ENCODE assay signal across 8 cellular contexts in the genomic region with DNA sequence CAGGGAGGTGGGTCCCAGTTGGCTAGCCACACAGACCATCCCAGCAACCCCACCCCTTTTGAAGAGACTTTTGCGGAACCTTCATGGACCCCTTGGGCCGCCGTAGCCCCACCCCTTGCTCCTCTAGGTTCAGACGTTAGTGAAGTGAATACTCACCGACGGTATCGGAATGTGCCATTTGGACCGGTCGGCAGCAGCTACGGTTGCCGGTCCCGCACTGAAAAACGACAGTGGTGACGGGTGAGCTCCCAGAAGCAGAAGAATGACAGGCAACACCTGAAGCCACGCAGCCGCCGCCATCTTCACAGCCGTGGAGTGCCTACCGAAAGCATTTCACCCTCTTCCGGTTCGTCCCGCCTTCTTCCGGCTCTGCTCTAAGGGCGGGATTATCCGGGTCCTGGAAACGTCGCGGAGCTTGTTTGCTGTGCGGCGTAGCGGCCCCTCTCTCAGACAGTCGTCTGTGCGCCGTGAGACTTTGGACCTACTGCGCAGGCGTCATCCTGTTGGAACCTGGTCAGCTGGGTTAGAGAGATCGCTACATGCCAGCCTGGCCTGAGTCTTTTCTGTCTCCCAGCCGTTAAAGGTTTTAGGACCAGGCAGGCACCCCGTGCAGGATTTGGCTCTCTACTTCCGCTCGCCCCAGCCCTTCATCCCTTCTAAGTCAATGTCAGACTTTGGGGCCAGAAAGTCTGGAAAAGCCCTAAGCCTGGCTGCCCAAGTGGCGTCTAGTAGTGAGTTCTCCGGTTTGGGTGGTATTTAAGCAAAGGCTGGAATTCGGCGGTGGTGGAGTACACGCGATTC. TPM values are rescaled to one million over a fixed set of nuclear protein-coding genes. Genes with fewer than 3 reads are reported as not detected.
DNase-seq lines count a peak whose midpoint lies in the region; ATAC-seq and TF ChIP-seq lines count a peak whose summit lies in the region.

Gene GANC, plus strand, starts transcription at position 103 of the 801 bp plus-strand sequence. CDS start 1,281 bp downstream, outside the sequence.
A gene with protein sequence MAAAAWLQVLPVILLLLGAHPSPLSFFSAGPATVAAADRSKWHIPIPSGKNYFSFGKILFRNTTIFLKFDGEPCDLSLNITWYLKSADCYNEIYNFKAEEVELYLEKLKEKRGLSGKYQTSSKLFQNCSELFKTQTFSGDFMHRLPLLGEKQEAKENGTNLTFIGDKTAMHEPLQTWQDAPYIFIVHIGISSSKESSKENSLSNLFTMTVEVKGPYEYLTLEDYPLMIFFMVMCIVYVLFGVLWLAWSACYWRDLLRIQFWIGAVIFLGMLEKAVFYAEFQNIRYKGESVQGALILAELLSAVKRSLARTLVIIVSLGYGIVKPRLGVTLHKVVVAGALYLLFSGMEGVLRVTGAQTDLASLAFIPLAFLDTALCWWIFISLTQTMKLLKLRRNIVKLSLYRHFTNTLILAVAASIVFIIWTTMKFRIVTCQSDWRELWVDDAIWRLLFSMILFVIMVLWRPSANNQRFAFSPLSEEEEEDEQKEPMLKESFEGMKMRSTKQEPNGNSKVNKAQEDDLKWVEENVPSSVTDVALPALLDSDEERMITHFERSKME (minus strand): TSS at position 335 of the 801 bp plus-strand sequence. CDS start 35 bp downstream, at position 300.

- TF ChIP-seq POLR2A in Peyer's patch (IDR thresholded peaks at IDR 0.05): peak; percentile 88 to 96

- ATAC-seq in GM21737 (IDR thresholded peaks at IDR 0.05; ENCODE audit: unreplicated experiment) (peak; percentile 84), esophagus mucosa (peak; percentile 96)

- H3K27ac ChIP-seq in KMS-11 (peak within 1 kb of the TSS; percentile 73), Peyer's patch (peak within 1 kb of the TSS; percentile 95 to 99 (median 96)), muscle layer of colon (ENCODE audit: low read depth, low read length) (peak within 1 kb of the TSS; percentile 99)

- peak within 1 kb of the TSS; percentile 60 for H2AFZ ChIP-seq in KMS-11 (ENCODE audit: low read depth)

- TF ChIP-seq CTCF in KMS-11 (conservative IDR thresholded peaks at IDR 0.05; ENCODE audit: low read depth, low read length) (no peak), Peyer's patch (IDR thresholded peaks at IDR 0.05) (no peak)

- DNase-seq in DMS53 treated with DMSO at 0.1 percent for 48 hours (lab: John Stamatoyannopoulos, UW; ENCODE audit: unreplicated experiment) (peak; percentile 93), Peyer's patch (peak; percentile 96 to 99 (median 97))
- peak; percentile 94 to 96 for DNase-seq in activated T-cell treated with anti-CD3 and anti-CD28 coated beads, Interleukin-2, amount 50 U/mL, for 48 hours
- DNase-seq in stimulated activated CD8-positive, alpha-beta memory T cell treated with anti-CD3 and anti-CD28 coated beads, Interleukin-7, amount 100 ng/mL, for 24 hours (ENCODE audit: low read depth): peak; percentile 90

- H4K20me1 ChIP-seq in KMS-11 (ENCODE audit: insufficient read depth): no peaks in the 10 kb centered on the region

- H3K9me3 ChIP-seq in Peyer's patch: no peaks in the 10 kb centered on the region
- no peaks in the 10 kb centered on the region for H3K9me3 ChIP-seq in muscle layer of colon (ENCODE audit: low read length)

- peak within 1 kb of the TSS; percentile 89 for H3K4me2 ChIP-seq in KMS-11

- H3K36me3 ChIP-seq in KMS-11 (ENCODE audit: insufficient read depth): no peaks in the 10 kb centered on the region
- peaks cover 0 to under 1% (median 0%) of the 10 kb centered on the region in 3 donors for H3K36me3 ChIP-seq in Peyer's patch
- peaks cover 3% of the 10 kb centered on the region for H3K36me3 ChIP-seq in muscle layer of colon (ENCODE audit: insufficient read depth, low read length)

- H3K9ac ChIP-seq in KMS-11 (peak within 1 kb of the TSS; percentile 70), muscle layer of colon (ENCODE audit: low read length) (peak within 1 kb of the TSS; percentile 100)

- H3K27me3 ChIP-seq in KMS-11 (ENCODE audit: insufficient read depth, low read depth): no peaks in the 10 kb centered on the region
- no peaks in the 10 kb centered on the region for H3K27me3 ChIP-seq in Peyer's patch
- H3K27me3 ChIP-seq in muscle layer of colon (ENCODE audit: control insufficient read depth in 1 of 2, insufficient read depth in 2 of 2, low read length in 2 of 2): no peaks in the 10 kb centered on the region

- H3K4me1 ChIP-seq in KMS-11 (ENCODE audit: low read depth, poor library complexity, severe bottlenecking) (peaks cover 33% of the 10 kb centered on the region), Peyer's patch (peaks cover 0 to 48% (median 10%) of the 10 kb centered on the region in 4 donors), muscle layer of colon (ENCODE audit: insufficient read depth, low read length) (peaks cover 46% of the 10 kb centered on the region)

- H3K79me2 ChIP-seq in KMS-11 (ENCODE audit: insufficient read depth, low read depth): peaks cover 70% of the 10 kb centered on the region

- H3K4me3 ChIP-seq in KMS-11 (IDR thresholded peaks at IDR 0.05; ENCODE audit: insufficient read depth, low read depth, low read length) (no peak within 1 kb of the TSS), Peyer's patch (peak within 1 kb of the TSS; percentile 66 to 88 (median 84)), muscle layer of colon (ENCODE audit: low read depth in 1 of 2, low read length in 2 of 2) (peak within 1 kb of the TSS; percentile 67 to 99)

RNA-seq across cellular contexts. Expression of gene GANC, which starts in this region (rescaled TPM):
- total RNA-seq in Peyer's patch: 10 to 100 TPM; 20.8 to 63.5 (median 35.3) TPM
- 30.0 TPM for total RNA-seq in esophagus mucosa

RNA-seq across cellular contexts. Expression of the second gene that starts in this region (rescaled TPM):
- total RNA-seq in Peyer's patch (10 to 100 TPM; 47.5 to 61.9 (median 53.6) TPM), esophagus mucosa (60.1 TPM)
